ENCODE assay signal across 36 cellular contexts in the genomic region with DNA sequence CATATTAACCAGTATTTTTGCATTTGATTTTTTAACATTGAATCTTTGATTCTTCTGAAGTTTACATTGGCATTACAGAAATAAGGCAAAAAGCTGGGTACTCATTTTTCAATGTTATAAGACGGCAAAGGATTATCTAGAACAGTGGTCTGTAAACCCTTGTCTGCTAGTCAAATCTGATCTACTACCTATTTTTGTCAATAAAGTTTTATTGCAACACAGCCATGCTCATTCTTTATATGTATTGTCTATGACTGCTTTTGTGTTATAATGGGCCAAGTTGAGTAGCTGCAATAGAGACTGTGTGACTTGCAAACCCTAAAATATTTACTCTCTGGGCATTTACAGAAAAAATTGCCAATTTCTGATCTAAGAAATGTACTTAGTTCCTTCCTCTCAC.
"Had no signal": no experiment of that assay in that cellular context is flagged by ENCODE, and none has a peak within 500 bp of the region (broad histone marks: within the 10 kb centered on the region; RNA-seq: fewer than 3 reads in every experiment).

No MANE protein-coding gene starts in this region.

- DNase-seq: Karpas-422, Kasumi-1, MG63, MM.1S, MV-4-11, NCI-H1048, NCI-H1092, NCI-H1092 treated with DMSO at 0.1 percent for 48 hours, NCI-H1105, NCI-H1105 treated with DMSO at 0.1 percent for 48 hours, NCI-H1417, NCI-H1417 treated with DMSO at 0.1 percent for 48 hours, NCI-H1436, NCI-H1436 treated with DMSO at 0.1 percent for 48 hours, NCI-H146, NCI-H1694, NCI-H1694 treated with DMSO at 0.1 percent for 48 hours, NCI-H187, NCI-H187 treated with DMSO at 0.1 percent for 48 hours, NCI-H1930, NCI-H2029, NCI-H2029 treated with DMSO at 0.1 percent for 48 hours, NCI-H2081, NCI-H2081 treated with DMSO at 0.1 percent for 48 hours, NCI-H2107, NCI-H2171, NCI-H2171 treated with DMSO at 0.1 percent for 48 hours, NCI-H2227 treated with DMSO at 0.1 percent for 48 hours, NCI-H226, NCI-H345, NCI-H446, NCI-H446 treated with DMSO at 0.1 percent for 48 hours, NCI-H510A, NCI-H510A treated with DMSO at 0.1 percent for 48 hours, NCI-H524, NCI-H524 treated with DMSO at 0.1 percent for 48 hours had no signal

- H3K4me3 ChIP-seq: MG63 had no signal

- H3K27me3 ChIP-seq: MG63 had no signal

- H3K9me3 ChIP-seq: MG63 had no signal

- H3K36me3 ChIP-seq: MG63 had no signal
